ENCODE assay signal across 2 cellular contexts in the genomic region with DNA sequence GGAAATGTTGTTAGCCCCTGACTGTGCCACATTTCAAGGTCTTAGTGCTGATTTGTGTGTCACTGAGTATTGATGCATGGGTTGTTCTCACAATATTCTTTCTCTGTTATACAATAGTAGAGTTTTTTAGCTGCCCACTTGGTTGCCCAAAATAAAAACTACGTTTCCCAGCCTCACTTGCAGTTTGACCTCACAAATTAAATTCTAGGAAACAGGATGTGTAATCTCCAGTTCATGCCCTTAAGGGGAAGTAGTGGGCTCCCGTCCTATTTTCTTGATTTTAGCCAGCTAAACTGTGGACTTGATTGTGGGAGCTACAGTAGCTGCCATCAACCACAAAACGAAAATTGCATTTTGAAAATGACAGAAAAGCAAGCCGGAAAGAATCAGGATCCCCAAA.
TF ChIP-seq lines count a peak whose summit lies in the region.

No MANE protein-coding gene starts in this region.

TF ChIP-seq in SK-N-SH, 30 proteins besides CTCF, POLR2A, EP300 and RAD21 (continued from another document):
- TF ChIP-seq GABPA (IDR thresholded peaks at IDR 0.05; ENCODE audit: low read depth): peak; percentile 27; the same call in 1 of the 2 replicates

TF ChIP-seq in SK-N-SH treated with all-trans-retinoic acid at 6 μM for 48 hours, 23 proteins besides CTCF, POLR2A, EP300 and RAD21 (continued from another document):
- TF ChIP-seq, protein P1, sequence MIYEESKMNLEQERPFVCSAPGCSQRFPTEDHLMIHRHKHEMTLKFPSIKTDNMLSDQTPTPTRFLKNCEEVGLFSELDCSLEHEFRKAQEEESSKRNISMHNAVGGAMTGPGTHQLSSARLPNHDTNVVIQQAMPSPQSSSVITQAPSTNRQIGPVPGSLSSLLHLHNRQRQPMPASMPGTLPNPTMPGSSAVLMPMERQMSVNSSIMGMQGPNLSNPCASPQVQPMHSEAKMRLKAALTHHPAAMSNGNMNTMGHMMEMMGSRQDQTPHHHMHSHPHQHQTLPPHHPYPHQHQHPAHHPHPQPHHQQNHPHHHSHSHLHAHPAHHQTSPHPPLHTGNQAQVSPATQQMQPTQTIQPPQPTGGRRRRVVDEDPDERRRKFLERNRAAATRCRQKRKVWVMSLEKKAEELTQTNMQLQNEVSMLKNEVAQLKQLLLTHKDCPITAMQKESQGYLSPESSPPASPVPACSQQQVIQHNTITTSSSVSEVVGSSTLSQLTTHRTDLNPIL (CRISPR knock-in tag; IDR thresholded peaks at IDR 0.05; ENCODE audit: low read depth): no peak
- TF ChIP-seq ARNTL (CRISPR knock-in tag; IDR thresholded peaks at IDR 0.05; ENCODE audit: borderline replicate concordance, low read depth) (no peak), ZNF70 (CRISPR knock-in tag; IDR thresholded peaks at IDR 0.05) (no peak), OSR1 (CRISPR knock-in tag; IDR thresholded peaks at IDR 0.05) (no peak), ZNF565 (CRISPR knock-in tag; conservative IDR thresholded peaks at IDR 0.05; ENCODE audit: low read depth) (no peak)
- TF ChIP-seq, protein P2, sequence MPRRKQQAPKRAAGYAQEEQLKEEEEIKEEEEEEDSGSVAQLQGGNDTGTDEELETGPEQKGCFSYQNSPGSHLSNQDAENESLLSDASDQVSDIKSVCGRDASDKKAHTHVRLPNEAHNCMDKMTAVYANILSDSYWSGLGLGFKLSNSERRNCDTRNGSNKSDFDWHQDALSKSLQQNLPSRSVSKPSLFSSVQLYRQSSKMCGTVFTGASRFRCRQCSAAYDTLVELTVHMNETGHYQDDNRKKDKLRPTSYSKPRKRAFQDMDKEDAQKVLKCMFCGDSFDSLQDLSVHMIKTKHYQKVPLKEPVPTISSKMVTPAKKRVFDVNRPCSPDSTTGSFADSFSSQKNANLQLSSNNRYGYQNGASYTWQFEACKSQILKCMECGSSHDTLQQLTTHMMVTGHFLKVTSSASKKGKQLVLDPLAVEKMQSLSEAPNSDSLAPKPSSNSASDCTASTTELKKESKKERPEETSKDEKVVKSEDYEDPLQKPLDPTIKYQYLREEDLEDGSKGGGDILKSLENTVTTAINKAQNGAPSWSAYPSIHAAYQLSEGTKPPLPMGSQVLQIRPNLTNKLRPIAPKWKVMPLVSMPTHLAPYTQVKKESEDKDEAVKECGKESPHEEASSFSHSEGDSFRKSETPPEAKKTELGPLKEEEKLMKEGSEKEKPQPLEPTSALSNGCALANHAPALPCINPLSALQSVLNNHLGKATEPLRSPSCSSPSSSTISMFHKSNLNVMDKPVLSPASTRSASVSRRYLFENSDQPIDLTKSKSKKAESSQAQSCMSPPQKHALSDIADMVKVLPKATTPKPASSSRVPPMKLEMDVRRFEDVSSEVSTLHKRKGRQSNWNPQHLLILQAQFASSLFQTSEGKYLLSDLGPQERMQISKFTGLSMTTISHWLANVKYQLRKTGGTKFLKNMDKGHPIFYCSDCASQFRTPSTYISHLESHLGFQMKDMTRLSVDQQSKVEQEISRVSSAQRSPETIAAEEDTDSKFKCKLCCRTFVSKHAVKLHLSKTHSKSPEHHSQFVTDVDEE (CRISPR knock-in tag; IDR thresholded peaks at IDR 0.05): no peak
- TF ChIP-seq, protein P3, sequence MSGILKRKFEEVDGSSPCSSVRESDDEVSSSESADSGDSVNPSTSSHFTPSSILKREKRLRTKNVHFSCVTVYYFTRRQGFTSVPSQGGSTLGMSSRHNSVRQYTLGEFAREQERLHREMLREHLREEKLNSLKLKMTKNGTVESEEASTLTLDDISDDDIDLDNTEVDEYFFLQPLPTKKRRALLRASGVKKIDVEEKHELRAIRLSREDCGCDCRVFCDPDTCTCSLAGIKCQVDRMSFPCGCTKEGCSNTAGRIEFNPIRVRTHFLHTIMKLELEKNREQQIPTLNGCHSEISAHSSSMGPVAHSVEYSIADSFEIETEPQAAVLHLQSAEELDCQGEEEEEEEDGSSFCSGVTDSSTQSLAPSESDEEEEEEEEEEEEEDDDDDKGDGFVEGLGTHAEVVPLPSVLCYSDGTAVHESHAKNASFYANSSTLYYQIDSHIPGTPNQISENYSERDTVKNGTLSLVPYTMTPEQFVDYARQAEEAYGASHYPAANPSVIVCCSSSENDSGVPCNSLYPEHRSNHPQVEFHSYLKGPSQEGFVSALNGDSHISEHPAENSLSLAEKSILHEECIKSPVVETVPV (CRISPR knock-in tag; IDR thresholded peaks at IDR 0.05): no peak
